8 cellular contexts compared by ENCODE assay signal in the genomic region with DNA sequence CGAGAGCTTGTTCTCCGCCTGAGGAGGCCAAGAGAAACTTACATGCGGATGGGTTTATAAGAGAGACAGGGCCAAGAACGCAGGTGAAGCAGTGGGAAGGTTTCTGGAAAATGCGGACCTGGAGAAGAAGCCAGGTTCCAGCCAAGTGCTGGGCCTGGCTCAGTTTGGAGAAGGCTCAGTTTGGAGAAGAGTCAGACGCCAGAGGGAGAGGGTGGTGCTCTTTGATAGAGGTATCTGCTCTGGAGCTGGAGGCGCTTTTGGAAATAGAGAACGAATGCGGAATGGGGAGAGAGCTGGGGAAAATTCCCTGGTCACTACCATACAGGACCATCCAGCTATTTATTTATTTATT. TPM values are rescaled to one million over a fixed set of nuclear protein-coding genes. Genes with fewer than 3 reads are reported as not detected.
DNase-seq lines count a peak whose midpoint lies in the region; ATAC-seq and TF ChIP-seq lines count a peak whose summit lies in the region.
"Had no signal": no experiment of that assay in that cellular context is flagged by ENCODE, and none has a peak within 500 bp of the region (broad histone marks: within the 10 kb centered on the region; RNA-seq: fewer than 3 reads in every experiment).

No MANE protein-coding gene starts in this region.

- peaks cover 0 to 33% (median 21%) of the 10 kb centered on the region in 6 donors for H3K36me3 ChIP-seq in spleen

- peak overlapping the region in 6 of 8 donors; percentile 45 to 85 (median 78) for H3K27ac ChIP-seq in spleen

- TF ChIP-seq CTCF in HFF-Myc (IDR thresholded peaks at IDR 0.05; ENCODE audit: low read depth, low read length, missing control alignments) (no peak), spleen (IDR thresholded peaks at IDR 0.05 in 8 of 11, conservative IDR thresholded peaks at IDR 0.05 in 3 of 11) (no peak)

- H3K4me3 ChIP-seq in HFF-Myc (replicated peaks; ENCODE audit: low read depth, low read length) (peak overlapping the region; percentile 37), iPS-11a (ENCODE audit: low read depth, low read length) (peak overlapping the region; percentile 22), spleen (peak overlapping the region; percentile 39 to 78 (median 52))

- H3K4me1 ChIP-seq in spleen: peaks cover 4 to 29% (median 14%) of the 10 kb centered on the region in 6 donors

- peaks cover 2% of the 10 kb centered on the region for H3K27me3 Mint-ChIP-seq in activated naive CD8-positive, alpha-beta T cell treated with anti-CD3 and anti-CD28 coated beads, Interleukin-2, amount 10 ng/mL, durations not matched to agents 7 days and 5 days

- peak overlapping the region; percentile 74 for H3K27ac Mint-ChIP-seq in activated naive CD8-positive, alpha-beta T cell treated with anti-CD3 and anti-CD28 coated beads, Interleukin-2, amount 10 ng/mL, durations not matched to agents 7 days and 5 days

- TF ChIP-seq POLR2A in spleen (IDR thresholded peaks at IDR 0.05): no peak

- WGBS in spleen, 5 donors: 12 to 19% (median 15%) methylated on average over 9 of the region's 9 CpGs

- peak; percentile 28 for ATAC-seq in activated naive CD8-positive, alpha-beta T cell treated with anti-CD3 and anti-CD28 coated beads, Interleukin-2, amount 10 ng/mL, durations not matched to agents 7 days and 5 days (ENCODE audit: low read depth)

- intact Hi-C loops in spleen (cut with DNase I; ENCODE audit: low total_unique reads): no loop called here

- no peaks in the 10 kb centered on the region for H3K9me3 ChIP-seq in spleen

- peak overlapping the region; percentile 86 for H3K4me3 Mint-ChIP-seq in activated naive CD8-positive, alpha-beta T cell treated with anti-CD3 and anti-CD28 coated beads, Interleukin-2, amount 10 ng/mL, durations not matched to agents 7 days and 5 days

- no peaks in the 10 kb centered on the region for H3K9me3 Mint-ChIP-seq in activated naive CD8-positive, alpha-beta T cell treated with anti-CD3 and anti-CD28 coated beads, Interleukin-2, amount 10 ng/mL, durations not matched to agents 7 days and 5 days

- peaks cover 17% of the 10 kb centered on the region for H3K36me3 Mint-ChIP-seq in activated naive CD8-positive, alpha-beta T cell treated with anti-CD3 and anti-CD28 coated beads, Interleukin-2, amount 10 ng/mL, durations not matched to agents 7 days and 5 days

- POLR2A ChIA-PET in activated naive CD8-positive, alpha-beta T cell treated with anti-CD3 and anti-CD28 coated beads, Interleukin-2, amount 10 ng/mL, durations not matched to agents 7 days and 5 days (lab: Charles Lee): interaction anchor here (0.5 to 1.7 kb wide), 6 partner anchors 9 to 651 kb away, joined by 3 to 14 read pairs (median 6); partner anchors contain the start of genes GTPBP2 and MAD2L1BP

- DNase-seq in HFF-Myc (ENCODE audit: extremely low read depth, low read depth) (no peak), spleen (no peak), NCI-H1694 treated with DMSO at 0.1 percent for 48 hours (lab: John Stamatoyannopoulos, UW) (no peak), hepatic stellate cell (ENCODE audit: low spot score) (no peak)
- no peak for DNase-seq in activated naive CD8-positive, alpha-beta T cell treated with anti-CD3 and anti-CD28 coated beads, Interleukin-2, amount 10 ng/mL, durations not matched to agents 7 days and 5 days
- DNase-seq in activated effector memory CD4-positive, alpha-beta T cell treated with anti-CD3 and anti-CD28 coated beads, Interleukin-2, amount 50 U/mL, for 16 hours: no peak

- H3K27me3 ChIP-seq in spleen (replicated peaks in 1 of 7): no peaks in the 10 kb centered on the region

- peaks cover 14% of the 10 kb centered on the region for H3K4me1 Mint-ChIP-seq in activated naive CD8-positive, alpha-beta T cell treated with anti-CD3 and anti-CD28 coated beads, Interleukin-2, amount 10 ng/mL, durations not matched to agents 7 days and 5 days

RNA-seq across cellular contexts. Expression of gene RSPH9, which starts 0.8 kb away (rescaled TPM):
- not detected for total RNA-seq in activated naive CD8-positive, alpha-beta T cell treated with anti-CD3 and anti-CD28 coated beads, Interleukin-2, amount 10 ng/mL, durations not matched to agents 7 days and 5 days
- total RNA-seq in spleen: under 1 TPM in 4 of 7 donors, not detected in 3; 0.18 to 0.63 (median 0.26) TPM
- polyA plus RNA-seq in spleen: under 1 TPM; 0.17 to 0.35 (median 0.20) TPM
- total RNA-seq: T-helper 2 cell treated with Interferon-gamma antibody and Interleukin-4, amounts not matched to agents 100 ng/mL and 5 ng/mL, for 36 hours had no signal

RNA-seq across cellular contexts. Expression of gene MAD2L1BP, which starts 9.9 kb away (rescaled TPM):
- 10 to 100 TPM; 39.7 to 40.2 TPM for total RNA-seq in activated naive CD8-positive, alpha-beta T cell treated with anti-CD3 and anti-CD28 coated beads, Interleukin-2, amount 10 ng/mL, durations not matched to agents 7 days and 5 days
- total RNA-seq in spleen: 10 to 100 TPM; 18.9 to 33.4 (median 22.2) TPM
- polyA plus RNA-seq in spleen: 10 to 100 TPM; 19.0 to 23.2 (median 19.8) TPM

RNA-seq across cellular contexts. Expression of gene GTPBP2, which starts 16.5 kb away (rescaled TPM):
- 100 to 1,000 TPM; 107 to 115 TPM for total RNA-seq in activated naive CD8-positive, alpha-beta T cell treated with anti-CD3 and anti-CD28 coated beads, Interleukin-2, amount 10 ng/mL, durations not matched to agents 7 days and 5 days
- total RNA-seq in spleen: 100 to 1,000 TPM in 1 of 7 donors, 10 to 100 TPM in 6; 56.8 to 100 (median 72.0) TPM
- 10 to 100 TPM; 29.6 to 52.3 (median 43.9) TPM for polyA plus RNA-seq in spleen

RNA-seq across cellular contexts. Expression of gene MRPS18A, which starts 42.0 kb away (rescaled TPM):
- total RNA-seq in activated naive CD8-positive, alpha-beta T cell treated with anti-CD3 and anti-CD28 coated beads, Interleukin-2, amount 10 ng/mL, durations not matched to agents 7 days and 5 days: 10 to 100 TPM; 38.3 to 40.3 TPM
- 10 to 100 TPM; 29.8 to 37.6 (median 30.9) TPM for total RNA-seq in spleen
- polyA plus RNA-seq in spleen: 10 to 100 TPM; 28.0 to 48.6 (median 34.3) TPM
